8 cellular contexts compared by ENCODE assay signal in genomic region chr6:26056583-26057350, GRCh38. TPM values are rescaled to one million over a fixed set of nuclear protein-coding genes. Genes with fewer than 3 reads are reported as not detected.
A peak's percentile ranks its signal among the peaks of the same experiment; 100 is the strongest.
DNase-seq lines count a peak whose midpoint lies in the region; ATAC-seq and TF ChIP-seq lines count a peak whose summit lies in the region.

No MANE protein-coding gene starts in this region.

- ATAC-seq in SK-N-SH treated with all-trans-retinoic acid at 6 μM for 48 hours (no peak), upper lobe of left lung (ENCODE audit: low FRiP score in 2 of 2) (no peak)

- no peaks in the 10 kb centered on the region for H3K27me3 ChIP-seq in effector memory CD4-positive, alpha-beta T cell (replicated peaks; ENCODE audit: control insufficient read depth, insufficient read depth, low read length, poor library complexity, severe bottlenecking)
- no peaks in the 10 kb centered on the region for H3K27me3 ChIP-seq in upper lobe of left lung

- no peaks in the 10 kb centered on the region for H3K9me3 ChIP-seq in effector memory CD4-positive, alpha-beta T cell (ENCODE audit: control insufficient read depth, low read length)
- H3K9me3 ChIP-seq in upper lobe of left lung = no peaks in the 10 kb centered on the region

- no peak for TF ChIP-seq CTCF in upper lobe of left lung (IDR thresholded peaks at IDR 0.05)

- no peak for TF ChIP-seq POLR2A in upper lobe of left lung (IDR thresholded peaks at IDR 0.05)

- WGBS in upper lobe of left lung, 2 donors = 1% methylated on average over 14 of the region's 14 CpGs

- TF ChIP-seq EP300 in upper lobe of left lung (IDR thresholded peaks at IDR 0.05) = no peak

- DNase-seq in DMS114 treated with DMSO at 0.1 percent for 48 hours (lab: John Stamatoyannopoulos, UW; ENCODE audit: unreplicated experiment) (peak; percentile 71), HK-2 (ENCODE audit: unreplicated experiment) (peak; percentile 32), midbrain (lab: John Stamatoyannopoulos, UW) (peak; percentile 55), upper lobe of left lung (peak in 1 of 2 donors; percentile 43), mesenteric fat pad (ENCODE audit: low spot score) (no peak), NCI-H1436 (lab: John Stamatoyannopoulos, UW) (no peak)
- DNase-seq in effector memory CD4-positive, alpha-beta T cell = no peak

- no peaks in the 10 kb centered on the region for H3K36me3 ChIP-seq in effector memory CD4-positive, alpha-beta T cell (ENCODE audit: control insufficient read depth, insufficient read depth, low read length)
- H3K36me3 ChIP-seq in upper lobe of left lung = no peaks in the 10 kb centered on the region

- H3K4me1 ChIP-seq in effector memory CD4-positive, alpha-beta T cell (ENCODE audit: control insufficient read depth, insufficient read depth, low read length, poor library complexity, severe bottlenecking) = peaks cover 7% of the 10 kb centered on the region
- peaks cover 0 to 15% (median 8%) of the 10 kb centered on the region in 4 donors for H3K4me1 ChIP-seq in upper lobe of left lung

- H3K4me3 ChIP-seq in effector memory CD4-positive, alpha-beta T cell (ENCODE audit: insufficient read depth, low read depth, low read length, poor library complexity, severe bottlenecking) = peak overlapping the region; percentile 70
- H3K4me3 ChIP-seq in upper lobe of left lung = peak overlapping the region; percentile 61 to 72 (median 70)

- peak overlapping the region; percentile 79 for H3K27ac ChIP-seq in effector memory CD4-positive, alpha-beta T cell (ENCODE audit: insufficient read depth, low read length, poor library complexity, severe bottlenecking)
- peak overlapping the region; percentile 92 to 96 (median 94) for H3K27ac ChIP-seq in upper lobe of left lung

TF ChIP-seq in SK-N-SH treated with all-trans-retinoic acid at 6 μM for 48 hours, 23 proteins besides CTCF, POLR2A, EP300 and RAD21:
- TF ChIP-seq TSHZ2 (CRISPR knock-in tag; IDR thresholded peaks at IDR 0.05) = peak; percentile 56; the same call in 1 of the 2 replicates
- no peak for TF ChIP-seq POU6F1 (CRISPR knock-in tag; IDR thresholded peaks at IDR 0.05; ENCODE audit: borderline replicate concordance, low read depth)

RNA-seq across cellular contexts. Expression of gene HFE, which starts 30.5 kb away (rescaled TPM):
- total RNA-seq in upper lobe of left lung (10 to 100 TPM in 2 of 6 donors, 1 to 10 TPM in 4; 3.8 to 26.2 (median 8.5) TPM), mesenteric fat pad (13.5 TPM)

Comparison
In these comparisons a context has a peak if more than half of its experiments do, and no peak if none do; other contexts are left out.
1. DNase-seq: peak in DMS114 treated with DMSO at 0.1 percent for 48 hours (single experiment), HK-2 (single experiment) and midbrain (single experiment); none in effector memory CD4-positive, alpha-beta T cell (0 of 3), mesenteric fat pad (single experiment) and NCI-H1436 (single experiment).